Comparison of ENCODE assay signal across 23 cellular contexts in genomic region chr3:179256813-179257212, GRCh38. TPM values are rescaled to one million over a fixed set of nuclear protein-coding genes. Genes with fewer than 3 reads are reported as not detected.
DNase-seq lines count a peak whose midpoint lies in the region; ATAC-seq, FAIRE-seq and TF ChIP-seq lines count a peak whose summit lies in the region.
"Had no signal": no experiment of that assay in that cellular context is flagged by ENCODE, and none has a peak within 500 bp of the region (broad histone marks: within the 10 kb centered on the region; RNA-seq: fewer than 3 reads in every experiment).

No MANE protein-coding gene starts in this region.

- H3K27me3 Mint-ChIP-seq in nephron (ENCODE audit: low read depth) (no peaks in the 10 kb centered on the region), endothelial cell (ENCODE audit: unreplicated experiment) (peaks cover 6% of the 10 kb centered on the region)
- H3K27me3 Mint-ChIP-seq: CD8-positive, alpha-beta memory T cell had no signal

- intact Hi-C loops in GM12878 (cut with micrococcal nuclease; ENCODE audit: unreplicated experiment), result loop anchor here (5.0 kb wide), 1 partner anchor 240 kb away; no protein-coding TSS in a partner anchor

- no peak for ATAC-seq in GM12878

- H3K36me3 ChIP-seq in GM12878 (ENCODE audit: control insufficient read depth in 2 of 2, insufficient read depth in 2 of 2, low read length in 1 of 2), result no peaks in the 10 kb centered on the region; a peak in 1 of 4 replicates
- H3K36me3 ChIP-seq in brain microvascular endothelial cell (replicated peaks), result no peaks in the 10 kb centered on the region
- H3K36me3 ChIP-seq: BE2C, HAP-1 had no signal

- in situ Hi-C loops in GM12878 (cut with MboI), result no loop called here
- in situ Hi-C loops in brain microvascular endothelial cell (cut with HindIII; ENCODE audit: low pct_ligation_motif_present, low sequenced_read_pairs), result no loop called here

- RAD21 ChIA-PET in GM12878 (lab: Charles Lee; ENCODE audit: unreplicated experiment), result no interaction called here

- no peaks in the 10 kb centered on the region for H3K9me3 ChIP-seq in GM12878 (replicated peaks; ENCODE audit: control insufficient read depth, insufficient read depth, low read length)
- H3K9me3 ChIP-seq: HAP-1 had no signal

- peak overlapping the region in 2 of 3 experiments; percentile 28 to 49 for H3K4me3 Mint-ChIP-seq in nephron
- no peak overlapping the region for H3K4me3 Mint-ChIP-seq in endothelial cell (ENCODE audit: unreplicated experiment)
- H3K4me3 Mint-ChIP-seq: CD4-positive, CD25-positive, alpha-beta regulatory T cell; CD8-positive, alpha-beta memory T cell had no signal

- no peaks in the 10 kb centered on the region; the same call in 1 of the 2 replicates for H3K79me2 ChIP-seq in GM12878 (ENCODE audit: control insufficient read depth, insufficient read depth, low read length)

- peaks cover 3% of the 10 kb centered on the region; the same call in 1 of the 2 replicates for H3K4me1 ChIP-seq in GM12878 (ENCODE audit: control insufficient read depth, insufficient read depth, low read length)
- H3K4me1 ChIP-seq: BE2C, HAP-1 had no signal

- no peak for TF ChIP-seq RAD21 in GM12878 (IDR thresholded peaks at IDR 0.05; ENCODE audit: insufficient read depth, low read depth, low read length)

- no peak for TF ChIP-seq EP300 in GM12878 (IDR thresholded peaks at IDR 0.05; ENCODE audit: borderline replicate concordance in 1 of 2, control insufficient read depth in 1 of 2, low read depth in 2 of 2, low read length in 2 of 2)

- TF ChIP-seq POLR2A in NB4 (IDR thresholded peaks at IDR 0.05; ENCODE audit: extremely low read depth, insufficient read length) (no peak), GM12878 (IDR thresholded peaks at IDR 0.05; ENCODE audit: low read depth, low read length) (no peak)

- peak overlapping the region; percentile 13; the same call in 1 of the 2 replicates for H3K4me2 ChIP-seq in GM12878 (ENCODE audit: control insufficient read depth, insufficient read depth)

- CTCF ChIA-PET in GM12878 (lab: Yijun Ruan, JAX), result no interaction called here

- peak overlapping the region; percentile 80; the same call in 1 of the 2 replicates for H3K4me3 ChIP-seq in GM12865 (ENCODE audit: low read depth, low read length)
- peak overlapping the region; percentile 6 for H3K4me3 ChIP-seq in NB4 (ENCODE audit: low read depth, low read length)
- no peak overlapping the region; the same call in 1 of the 2 replicates for H3K4me3 ChIP-seq in GM12878
- no peak overlapping the region for H3K4me3 ChIP-seq in brain microvascular endothelial cell (ENCODE audit: low read depth, low read length)
- H3K4me3 ChIP-seq: GM23248, HAP-1 had no signal

- SMC1A ChIA-PET in GM12878 (lab: Charles Lee; ENCODE audit: uncharacterized antibody, unreplicated experiment), result interaction anchor here (1.0 kb wide), 1 partner anchor 8 kb away, joined by 3 read pairs; no protein-coding TSS in a partner anchor

- H3K27ac ChIP-seq in GM12878 (ENCODE audit: control insufficient read depth, insufficient read depth) (no peak overlapping the region), brain microvascular endothelial cell (no peak overlapping the region)
- H3K27ac ChIP-seq: GM23248, HL-60 had no signal

- WGBS in GM12878 (ENCODE audit: insufficient coverage, insufficient replicate concordance, low lambda C conversion rate, missing lambda C conversion rate), result 53% methylated on average over 2 of the region's 2 CpGs

- no peak overlapping the region for H2AFZ ChIP-seq in GM12878 (ENCODE audit: control insufficient read depth, low read depth, low read length)
- H2AFZ ChIP-seq: GM23248 had no signal

- no TSS peak for BruUV-seq in GM12878 (replicated peaks; lab: Mats Ljungman, UMichigan)

- H3K27ac Mint-ChIP-seq in nephron (no peak overlapping the region), endothelial cell (ENCODE audit: unreplicated experiment) (no peak overlapping the region)
- H3K27ac Mint-ChIP-seq: CD4-positive, CD25-positive, alpha-beta regulatory T cell; CD8-positive, alpha-beta memory T cell had no signal

- H3K4me1 Mint-ChIP-seq in nephron, result peaks cover 7% of the 10 kb centered on the region
- H3K4me1 Mint-ChIP-seq in endothelial cell (ENCODE audit: unreplicated experiment), result peaks cover 10% of the 10 kb centered on the region

- peaks cover 44% of the 10 kb centered on the region for H3K9me3 Mint-ChIP-seq in nephron
- H3K9me3 Mint-ChIP-seq in endothelial cell (ENCODE audit: unreplicated experiment), result peaks cover 5% of the 10 kb centered on the region

- H3K27me3 ChIP-seq in GM12878 (replicated peaks in 1 of 2; ENCODE audit: control insufficient read depth in 2 of 2, insufficient read depth in 2 of 2, low read length in 1 of 2) (no peaks in the 10 kb centered on the region), brain microvascular endothelial cell (replicated peaks) (no peaks in the 10 kb centered on the region)
- H3K27me3 ChIP-seq: BE2C had no signal

- FAIRE-seq in GM12878 (lab: Jason Lieb, UNC), result no peak
- FAIRE-seq: GM12892, GM18507 had no signal

- DNase-seq in GM12865 (ENCODE audit: low read depth) (no peak), NB4 (ENCODE audit: low read depth) (no peak), GM12878 (ENCODE audit: low read depth, low spot score) (no peak), NCI-H1436 (lab: John Stamatoyannopoulos, UW) (no peak), endothelial cell (ENCODE audit: low spot score) (no peak), brain microvascular endothelial cell (no peak)
- DNase-seq: ACHN; BE2C; C1 segment of cervical spinal cord; CD4-positive, CD25-positive, alpha-beta regulatory T cell; CD8-positive, alpha-beta memory T cell; COR-L47; DMS 273 treated with DMSO at 0.1 percent for 48 hours; DMS53; DND-41; EL; GM23248; IMR-90 had no signal

- POLR2A ChIA-PET in GM12878 (lab: Charles Lee), result interaction anchor here (1.0 kb wide), 1 partner anchor 9 kb away, joined by 4 read pairs; no protein-coding TSS in a partner anchor

- peaks cover 32% of the 10 kb centered on the region for H3K36me3 Mint-ChIP-seq in nephron (ENCODE audit: low read depth)
- H3K36me3 Mint-ChIP-seq in endothelial cell (ENCODE audit: low read depth, unreplicated experiment), result peaks cover 13% of the 10 kb centered on the region
- H3K36me3 Mint-ChIP-seq: CD4-positive, CD25-positive, alpha-beta regulatory T cell had no signal

- H3K9ac ChIP-seq in GM12878 (ENCODE audit: control insufficient read depth, insufficient read depth, low read length), result no peak overlapping the region
- H3K9ac ChIP-seq: GM23248 had no signal

- no peak for TF ChIP-seq CTCF in GM12865 (IDR thresholded peaks at IDR 0.05; ENCODE audit: insufficient read depth, low read depth, low read length, missing control alignments)
- no peak for TF ChIP-seq CTCF in NB4 (IDR thresholded peaks at IDR 0.05; ENCODE audit: low read depth, low read length)
- TF ChIP-seq CTCF in GM12878 (IDR thresholded peaks at IDR 0.05 in 2 of 3, conservative IDR thresholded peaks at IDR 0.05 in 1 of 3; ENCODE audit: control insufficient read depth in 2 of 3, extremely low read depth in 1 of 3, insufficient read depth in 1 of 3, low read depth in 3 of 3, low read length in 3 of 3), result no peak
- no peak for TF ChIP-seq CTCF in nephron (IDR thresholded peaks at IDR 0.05; ENCODE audit: unreplicated experiment in 3 of 3)
- no peak for TF ChIP-seq CTCF in endothelial cell (IDR thresholded peaks at IDR 0.05; ENCODE audit: unreplicated experiment)
- TF ChIP-seq CTCF in brain microvascular endothelial cell (IDR thresholded peaks at IDR 0.05; ENCODE audit: low read depth, low read length, missing control alignments), result no peak

- H4K20me1 ChIP-seq in GM12878 (ENCODE audit: control insufficient read depth, insufficient read depth), result no peaks in the 10 kb centered on the region

TF ChIP-seq in GM12878, 131 proteins besides CTCF, POLR2A, EP300 and RAD21 (continues in another document):
- TF ChIP-seq TBL1XR1 (IDR thresholded peaks at IDR 0.05; ENCODE audit: low read depth, low read length), result no peak
- no peak for TF ChIP-seq POU2F2 (IDR thresholded peaks at IDR 0.05; ENCODE audit: borderline replicate concordance, low read depth, low read length)
- TF ChIP-seq ZBED1 (IDR thresholded peaks at IDR 0.05; ENCODE audit: borderline replicate concordance), result no peak
- TF ChIP-seq PAX5 (IDR thresholded peaks at IDR 0.05; ENCODE audit: borderline replicate concordance, low read depth, low read length), result no peak
- no peak for TF ChIP-seq TCF7 (IDR thresholded peaks at IDR 0.05; ENCODE audit: borderline replicate concordance)

RNA-seq across cellular contexts. Expression of gene KCNMB3, which starts 5.9 kb away (rescaled TPM):
- 10.5 and 12.3 TPM in 2 replicates for total RNA-seq in GM12878 (2013; cell fraction: nucleolus; rRNA removed)
- total RNA-seq in GM12878 (2014; rRNA removed), result 2.2 and 2.3 TPM in 2 replicates
- 2.9 and 3.2 TPM in 2 replicates for total RNA-seq in GM12878 (2014; rRNA removed; fragmentation: Illumina TruSeq; extraction: Trizol)
- total RNA-seq in GM12878 (2021), result 1.7 and 2.1 TPM in 2 replicates
- polyA plus RNA-seq in GM12878 (2011; ENCODE audit: low read depth), result 1.5 TPM
- 3.4 and 4.3 TPM in 2 replicates for polyA plus RNA-seq in GM12878 (2011; rRNA removed)
- 2.1 and 2.2 TPM in 2 replicates for polyA plus RNA-seq in GM12878 (2011; cell fraction: cytosol; rRNA removed)
- polyA plus RNA-seq in GM12878 (2011; cell fraction: nucleus; rRNA removed), result 9.6 and 9.9 TPM in 2 replicates
- 3.8 and 7.8 TPM in 2 replicates for polyA plus RNA-seq in GM12878 (2012)
- 4.6 and 4.8 TPM in 2 replicates for polyA plus RNA-seq in GM12878 (2014; fragmentation: Illumina TruSeq; extraction: Trizol)
- 1 to 10 TPM; 1.2 to 3.2 TPM for polyA plus RNA-seq in GM12878 (2014; fragmentation: Nextera tagmentation; extraction: Ambion mirVana)
- polyA plus RNA-seq in GM12878 (2014; rRNA removed), result 1.7 and 2.2 TPM in 2 replicates
- polyA plus RNA-seq in GM12878 (2016; fragmentation: Nextera tagmentation; extraction: Ambion mirVana), result under 1 TPM; 0.20 to 0.62 TPM
- 5.2 and 5.9 TPM in 2 replicates for polyA minus RNA-seq in GM12878 (2011; rRNA and poly(A)+ RNA removed)
- polyA minus RNA-seq in GM12878 (2011; cell fraction: cytosol; rRNA and poly(A)+ RNA removed), result 0.80 and 0.83 TPM in 2 replicates
- 6.6 and 12.0 TPM in 2 replicates for polyA minus RNA-seq in GM12878 (2011; cell fraction: nucleus; rRNA and poly(A)+ RNA removed)
- 3.8 TPM for total RNA-seq in endothelial cell (ENCODE audit: unreplicated experiment)
- polyA plus RNA-seq: CD8-positive, alpha-beta memory T cell had no signal

Comparison
In these comparisons a context has a peak if more than half of its experiments do, and no peak if none do; other contexts are left out.
1. H3K4me3 ChIP-seq: peak in GM12865 (single experiment) and NB4 (single experiment); none in GM12878 (single experiment) and brain microvascular endothelial cell (single experiment).